In genomic region chr6:40630046-40630445, GRCh38 we compare ENCODE assay signal across 1 cellular context.
TF ChIP-seq lines count a peak whose summit lies in the region.

No MANE protein-coding gene starts in this region.

TF ChIP-seq in WTC11, 78 proteins besides CTCF, POLR2A, EP300 and RAD21 (continued from another document):
- TF ChIP-seq, protein P1, sequence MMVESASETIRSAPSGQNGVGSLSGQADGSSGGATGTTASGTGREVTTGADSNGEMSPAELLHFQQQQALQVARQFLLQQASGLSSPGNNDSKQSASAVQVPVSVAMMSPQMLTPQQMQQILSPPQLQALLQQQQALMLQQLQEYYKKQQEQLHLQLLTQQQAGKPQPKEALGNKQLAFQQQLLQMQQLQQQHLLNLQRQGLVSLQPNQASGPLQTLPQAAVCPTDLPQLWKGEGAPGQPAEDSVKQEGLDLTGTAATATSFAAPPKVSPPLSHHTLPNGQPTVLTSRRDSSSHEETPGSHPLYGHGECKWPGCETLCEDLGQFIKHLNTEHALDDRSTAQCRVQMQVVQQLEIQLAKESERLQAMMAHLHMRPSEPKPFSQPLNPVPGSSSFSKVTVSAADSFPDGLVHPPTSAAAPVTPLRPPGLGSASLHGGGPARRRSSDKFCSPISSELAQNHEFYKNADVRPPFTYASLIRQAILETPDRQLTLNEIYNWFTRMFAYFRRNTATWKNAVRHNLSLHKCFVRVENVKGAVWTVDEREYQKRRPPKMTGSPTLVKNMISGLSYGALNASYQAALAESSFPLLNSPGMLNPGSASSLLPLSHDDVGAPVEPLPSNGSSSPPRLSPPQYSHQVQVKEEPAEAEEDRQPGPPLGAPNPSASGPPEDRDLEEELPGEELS (CRISPR knock-in tag; IDR thresholded peaks at IDR 0.05): no peak
- TF ChIP-seq ZNF396 (CRISPR knock-in tag; IDR thresholded peaks at IDR 0.05; ENCODE audit: borderline replicate concordance) (no peak), PRDM15 (CRISPR knock-in tag; IDR thresholded peaks at IDR 0.05) (no peak), ZNF232 (CRISPR knock-in tag; IDR thresholded peaks at IDR 0.05) (no peak), FOXP1 (CRISPR knock-in tag; IDR thresholded peaks at IDR 0.05; ENCODE audit: borderline replicate concordance) (no peak)
- TF ChIP-seq, protein P2, sequence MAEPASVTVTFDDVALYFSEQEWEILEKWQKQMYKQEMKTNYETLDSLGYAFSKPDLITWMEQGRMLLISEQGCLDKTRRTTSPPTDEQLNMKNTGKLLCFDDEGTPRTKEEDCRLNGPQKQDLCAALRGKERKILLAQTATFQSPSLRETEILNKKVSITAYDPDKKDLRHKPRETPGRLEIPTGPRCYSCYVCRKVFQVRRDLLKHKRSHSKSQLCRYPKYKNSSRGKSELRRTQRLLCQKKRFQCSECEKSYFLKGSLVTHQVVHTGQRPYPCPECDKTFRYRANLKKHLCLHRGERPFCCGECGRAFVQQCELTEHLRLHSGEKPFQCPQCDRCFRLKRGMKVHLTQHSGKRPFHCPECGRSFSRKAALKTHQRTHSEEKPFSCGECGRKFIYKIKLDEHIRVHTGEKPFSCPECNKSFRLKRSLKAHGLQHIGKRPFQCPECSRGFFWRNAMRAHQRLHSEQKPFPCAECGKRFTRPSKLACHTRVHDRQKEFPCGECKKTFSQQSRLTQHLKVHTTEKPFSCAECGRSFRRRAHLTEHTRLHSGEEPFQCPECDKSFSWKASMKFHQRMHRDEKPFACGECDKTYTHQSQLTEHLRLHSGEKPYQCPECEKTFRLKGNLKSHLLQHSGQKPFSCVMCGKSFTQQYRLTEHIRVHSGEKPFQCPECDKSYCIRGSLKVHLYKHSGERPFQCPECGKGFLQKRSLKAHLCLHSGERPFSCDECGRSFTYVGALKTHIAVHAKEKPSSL (CRISPR knock-in tag; conservative IDR thresholded peaks at IDR 0.05): no peak
